18 cellular contexts compared by ENCODE assay signal in genomic region chr1:1146596-1146995, GRCh38. TPM values are rescaled to one million over a fixed set of nuclear protein-coding genes. Genes with fewer than 3 reads are reported as not detected.
"Had no signal": no experiment of that assay in that cellular context is flagged by ENCODE, and none has a peak within 500 bp of the region (broad histone marks: within the 10 kb centered on the region; RNA-seq: fewer than 3 reads in every experiment).

No MANE protein-coding gene starts in this region.

- H3K27me3 ChIP-seq: pancreas, upper lobe of right lung had no signal

- H3K4me1 ChIP-seq: pancreas, sigmoid colon, upper lobe of right lung had no signal

- DNase-seq: activated CD4-positive, alpha-beta T cell treated with anti-CD3 and anti-CD28 coated beads, Interleukin-2, amount 50 U/mL, for 1 hour; activated CD4-positive, CD25-positive, alpha-beta regulatory T cell; activated CD8-positive, alpha-beta memory T cell treated with anti-CD3 and anti-CD28 coated beads, Interleukin-2, amount 10 ng/mL, durations not matched to agents 7 days and 5 days; activated effector memory CD4-positive, alpha-beta T cell treated with Interleukin-2 at 50 U/mL for 16 hours; activated T-cell treated with anti-CD3 and anti-CD28 coated beads, Interleukin-2, amount 50 U/mL, for 1 hour; dermis blood vessel endothelial cell; foreskin melanocyte; head of caudate nucleus; kidney glomerular epithelial cell; pancreas; sigmoid colon; spleen; upper lobe of right lung had no signal

- H3K9me3 ChIP-seq: pancreas, sigmoid colon, spleen, thoracic aorta, upper lobe of right lung had no signal

- H3K27ac Mint-ChIP-seq: activated CD8-positive, alpha-beta memory T cell treated with anti-CD3 and anti-CD28 coated beads, Interleukin-2, amount 10 ng/mL, durations not matched to agents 7 days and 5 days had no signal

- ATAC-seq: activated CD8-positive, alpha-beta memory T cell treated with anti-CD3 and anti-CD28 coated beads, Interleukin-2, amount 10 ng/mL, durations not matched to agents 7 days and 5 days; pancreas; upper lobe of right lung had no signal

- H3K36me3 ChIP-seq: pancreas, sigmoid colon, spleen, thoracic aorta, upper lobe of right lung had no signal

- H3K36me3 Mint-ChIP-seq: activated CD8-positive, alpha-beta memory T cell treated with anti-CD3 and anti-CD28 coated beads, Interleukin-2, amount 10 ng/mL, durations not matched to agents 7 days and 5 days had no signal

- H3K27ac ChIP-seq: epithelial cell of prostate, pancreas, sigmoid colon, spleen, thoracic aorta, upper lobe of right lung had no signal

- H3K27me3 Mint-ChIP-seq: activated CD8-positive, alpha-beta memory T cell treated with anti-CD3 and anti-CD28 coated beads, Interleukin-2, amount 10 ng/mL, durations not matched to agents 7 days and 5 days had no signal

- H3K4me3 ChIP-seq: pancreas, sigmoid colon, spleen, thoracic aorta, upper lobe of right lung had no signal

- H3K4me3 Mint-ChIP-seq: activated CD8-positive, alpha-beta memory T cell treated with anti-CD3 and anti-CD28 coated beads, Interleukin-2, amount 10 ng/mL, durations not matched to agents 7 days and 5 days had no signal

RNA-seq across cellular contexts. Expression of gene TTLL10, which starts 27.1 kb away (rescaled TPM):
- total RNA-seq: activated CD8-positive, alpha-beta memory T cell treated with anti-CD3 and anti-CD28 coated beads, Interleukin-2, amount 10 ng/mL, durations not matched to agents 7 days and 5 days; chondrocyte; dermis blood vessel endothelial cell; fibroblast of lung; liver; sigmoid colon; thoracic aorta; upper lobe of right lung had no signal
- polyA plus RNA-seq: fibroblast of lung, liver had no signal

RNA-seq across cellular contexts. Expression of gene TNFRSF18, which starts 59.8 kb away (rescaled TPM):
- total RNA-seq: chondrocyte had no signal
- polyA plus RNA-seq: fibroblast of lung had no signal
